Comparison of ENCODE assay signal across 8 cellular contexts in genomic region chr9:33446507-33447403, GRCh38. TPM values are rescaled to one million over a fixed set of nuclear protein-coding genes. Genes with fewer than 3 reads are reported as not detected.
DNase-seq lines count a peak whose midpoint lies in the region; ATAC-seq and TF ChIP-seq lines count a peak whose summit lies in the region.

No MANE protein-coding gene starts in this region.

- H3K9me3 ChIP-seq in left lung, result no peaks in the 10 kb centered on the region

- POLR2A ChIA-PET in MCF 10A (lab: Yijun Ruan, JAX), result interaction anchor here (0.6 to 1.6 kb wide), 5 partner anchors 18 to 242 kb away, joined by 3 to 6 read pairs (median 4); partner anchors contain the start of gene NOL6

- H3K27me3 ChIP-seq in HL-60 (ENCODE audit: insufficient read depth, poor library complexity, severe bottlenecking), result no peaks in the 10 kb centered on the region
- peaks cover 0 to 18% of the 10 kb centered on the region in 2 donors for H3K27me3 ChIP-seq in left lung

- ATAC-seq in GM21360 (IDR thresholded peaks at IDR 0.05; ENCODE audit: unreplicated experiment), result peak; percentile 79
- peak; percentile 69 for ATAC-seq in left lung

- H3K27me3 Mint-ChIP-seq in T-helper 2 cell treated with Interferon-gamma antibody and Interleukin-4, amounts not matched to agents 5 μg/mL and 100 μg/mL, for 36 hours (ENCODE audit: low read depth), result peaks cover 2% of the 10 kb centered on the region
- H3K27me3 Mint-ChIP-seq in MCF 10A (ENCODE audit: insufficient read depth, unreplicated experiment), result no peaks in the 10 kb centered on the region

- H3K27ac ChIP-seq in HL-60 (replicated peaks) (no peak overlapping the region), left lung (peak overlapping the region; percentile 73 to 81)

- BruUV-seq in MCF 10A (replicated peaks; lab: Mats Ljungman, UMichigan), result no TSS peak

- peak overlapping the region; percentile 89 for H3K4me3 Mint-ChIP-seq in T-helper 2 cell treated with Interferon-gamma antibody and Interleukin-4, amounts not matched to agents 5 μg/mL and 100 μg/mL, for 36 hours
- peak overlapping the region; percentile 67 for H3K4me3 Mint-ChIP-seq in MCF 10A (ENCODE audit: unreplicated experiment)

- peaks cover 19% of the 10 kb centered on the region for H3K36me3 Mint-ChIP-seq in T-helper 2 cell treated with Interferon-gamma antibody and Interleukin-4, amounts not matched to agents 5 μg/mL and 100 μg/mL, for 36 hours (ENCODE audit: low read depth)
- peaks cover 6% of the 10 kb centered on the region for H3K36me3 Mint-ChIP-seq in MCF 10A (ENCODE audit: insufficient read depth, unreplicated experiment)

- peak; percentile 36 for DNase-seq in Caki2 (ENCODE audit: low read depth)
- peak; percentile 63 to 68 for DNase-seq in HL-60 (ENCODE audit: low read depth in 1 of 2, low spot score in 1 of 2)
- DNase-seq in T-helper 2 cell treated with Interferon-gamma antibody and Interleukin-4, amounts not matched to agents 5 μg/mL and 100 μg/mL, for 36 hours (ENCODE audit: low spot score), result peak; percentile 70
- peak; percentile 64 for DNase-seq in MCF 10A (ENCODE audit: unreplicated experiment)
- peak; percentile 77 to 85 for DNase-seq in left lung
- DNase-seq in stimulated activated CD4-positive, alpha-beta T cell treated with anti-CD3 and anti-CD28 coated beads, TNF-alpha, amount 100 ng/mL, for 24 hours (ENCODE audit: low read depth in 3 of 3), result peak in 2 of 3 experiments; percentile 42 to 49
- no peak for DNase-seq in SW 1271 (lab: John Stamatoyannopoulos, UW)

- in situ Hi-C loops in Caki2 (cut with HindIII; ENCODE audit: low pct_unique_long_range_greater_than_20kb, low sequenced_read_pairs), result no loop called here

- H3K4me3 ChIP-seq in HL-60 (replicated peaks; ENCODE audit: insufficient read depth, low read length) (peak overlapping the region; percentile 34), left lung (peak overlapping the region; percentile 45 to 46)

- TF ChIP-seq CTCF in HL-60 (IDR thresholded peaks at IDR 0.05; ENCODE audit: insufficient read depth, low read length) (no peak), MCF 10A (IDR thresholded peaks at IDR 0.05; ENCODE audit: unreplicated experiment) (no peak), left lung (IDR thresholded peaks at IDR 0.05) (no peak)

- H3K9me3 Mint-ChIP-seq in T-helper 2 cell treated with Interferon-gamma antibody and Interleukin-4, amounts not matched to agents 5 μg/mL and 100 μg/mL, for 36 hours, result no peaks in the 10 kb centered on the region
- no peaks in the 10 kb centered on the region for H3K9me3 Mint-ChIP-seq in MCF 10A (ENCODE audit: unreplicated experiment)

- H3K4me1 Mint-ChIP-seq in T-helper 2 cell treated with Interferon-gamma antibody and Interleukin-4, amounts not matched to agents 5 μg/mL and 100 μg/mL, for 36 hours (ENCODE audit: low read depth), result peaks cover 37% of the 10 kb centered on the region
- peaks cover 42% of the 10 kb centered on the region for H3K4me1 Mint-ChIP-seq in MCF 10A (ENCODE audit: insufficient read depth, unreplicated experiment)

- intact Hi-C loops in MCF 10A (cut with micrococcal nuclease), result no loop called here
- intact Hi-C loops in left lung (cut with DNase I), result no loop called here

- H3K4me1 ChIP-seq in left lung, result peaks cover 10 to 28% of the 10 kb centered on the region in 2 donors

- CTCF ChIA-PET in MCF 10A (lab: Yijun Ruan, JAX), result interaction anchor here (0.5 to 3.8 kb wide), 11 partner anchors 16 to 72 kb away, joined by 3 to 24 read pairs (median 6); no protein-coding TSS in a partner anchor

- H3K36me3 ChIP-seq in left lung, result peaks cover 0 to 11% of the 10 kb centered on the region in 2 donors

- peak overlapping the region; percentile 95 for H3K27ac Mint-ChIP-seq in T-helper 2 cell treated with Interferon-gamma antibody and Interleukin-4, amounts not matched to agents 5 μg/mL and 100 μg/mL, for 36 hours
- H3K27ac Mint-ChIP-seq in MCF 10A (ENCODE audit: low read depth, unreplicated experiment), result peak overlapping the region; percentile 47

RNA-seq across cellular contexts. Expression of gene AQP3, which starts 0.6 kb away (rescaled TPM):
- total RNA-seq in Caki2 (2014; rRNA removed; shearing (Covaris generic); ENCODE audit: low replicate concordance), result not detected in 2 replicates
- total RNA-seq in MCF 10A (2022), result 0.83 and 0.89 TPM in 2 replicates
- total RNA-seq in left lung, result 100 to 1,000 TPM; 231 to 265 TPM

RNA-seq across cellular contexts. Expression of gene NOL6, which starts 27.0 kb away (rescaled TPM):
- 15.8 and 19.7 TPM in 2 replicates for total RNA-seq in Caki2 (2014; rRNA removed; shearing (Covaris generic); ENCODE audit: low replicate concordance)
- 37.2 and 48.6 TPM in 2 replicates for total RNA-seq in MCF 10A (2022)
- 10 to 100 TPM; 36.1 to 48.3 TPM for total RNA-seq in left lung

RNA-seq across cellular contexts. Expression of gene AQP7, which starts 44.4 kb away (rescaled TPM):
- not detected in 2 replicates for total RNA-seq in Caki2 (2014; rRNA removed; shearing (Covaris generic); ENCODE audit: low replicate concordance)
- total RNA-seq in MCF 10A (2022) (not detected in 2 replicates), left lung (1 to 10 TPM; 1.5 to 8.3 TPM)

Comparison
In these comparisons a context has a peak if more than half of its experiments do, and no peak if none do; other contexts are left out.
1. DNase-seq: peak in Caki2 (single experiment), HL-60 (2 of 2), T-helper 2 cell treated with Interferon-gamma antibody and Interleukin-4, amounts not matched to agents 5 μg/mL and 100 μg/mL, for 36 hours (single experiment), MCF 10A (single experiment), left lung (2 of 2) and stimulated activated CD4-positive, alpha-beta T cell treated with anti-CD3 and anti-CD28 coated beads, TNF-alpha, amount 100 ng/mL, for 24 hours (2 of 3); none in SW 1271 (0 of 2).
2. RNA of gene AQP3, which starts 0.6 kb away (total RNA-seq): 231 to 265 TPM in left lung; 0.83 to 0.89 TPM in MCF 10A and not detected in Caki2; every median in the first group is over 100 times any median in the second.